In genomic region chr10:59337254-59337653, GRCh38 we compare ENCODE assay signal across 8 cellular contexts. TPM values are rescaled to one million over a fixed set of nuclear protein-coding genes. Genes with fewer than 3 reads are reported as not detected.
DNase-seq lines count a peak whose midpoint lies in the region; ATAC-seq and TF ChIP-seq lines count a peak whose summit lies in the region.

No MANE protein-coding gene starts in this region.

- H3K27me3 Mint-ChIP-seq in nephron progenitor cell (ENCODE audit: low read depth, poor library complexity) = no peaks in the 10 kb centered on the region

- intact Hi-C loops in heart left ventricle (cut with DNase I) = no loop called here

- ATAC-seq in heart left ventricle = peak; percentile 86 to 88 (median 86)

- peaks cover 0 to 43% (median 18%) of the 10 kb centered on the region in 12 donors for H3K4me1 ChIP-seq in heart left ventricle

- no peak for TF ChIP-seq CTCF in heart left ventricle (IDR thresholded peaks at IDR 0.05)
- TF ChIP-seq CTCF in nephron progenitor cell (IDR thresholded peaks at IDR 0.05) = no peak

- DNase-seq in EL (peak; percentile 4), amniotic epithelial cell (ENCODE audit: low read depth) (peak; percentile 35), heart left ventricle (peak in 4 of 5 donors; percentile 29 to 45 (median 36)), putamen (ENCODE audit: low spot score) (peak; percentile 80), nephron progenitor cell (no peak), dedifferentiated amniotic fluid mesenchymal stem cell (ENCODE audit: extremely low spot score) (no peak)
- DNase-seq in stimulated activated naive CD4-positive, alpha-beta T cell (lab: John Stamatoyannopoulos, UW) = no peak
- no peak for DNase-seq in stimulated activated CD4-positive, alpha-beta T cell treated with anti-CD3 and anti-CD28 coated beads, Interleukin-4, amount 100 ng/mL, for 4 hours

- no peaks in the 10 kb centered on the region for H3K27me3 ChIP-seq in heart left ventricle

- no peak overlapping the region for H3K27ac Mint-ChIP-seq in nephron progenitor cell

- H3K4me3 Mint-ChIP-seq in nephron progenitor cell = no peak overlapping the region

- no peaks in the 10 kb centered on the region for H3K36me3 Mint-ChIP-seq in nephron progenitor cell (ENCODE audit: low read depth)

- no peak for TF ChIP-seq POLR2A in heart left ventricle (IDR thresholded peaks at IDR 0.05)

- H3K9me3 ChIP-seq in heart left ventricle = no peaks in the 10 kb centered on the region

- H3K4me3 ChIP-seq in heart left ventricle = no peak overlapping the region

- no peaks in the 10 kb centered on the region for H3K9me3 Mint-ChIP-seq in nephron progenitor cell

- H3K4me1 Mint-ChIP-seq in nephron progenitor cell = peaks cover 8% of the 10 kb centered on the region

- H3K27ac ChIP-seq in heart left ventricle = peak overlapping the region; percentile 19 to 74 (median 46)

- peaks cover 0 to 4% (median 0%) of the 10 kb centered on the region in 9 donors for H3K36me3 ChIP-seq in heart left ventricle

RNA-seq across cellular contexts. Expression of gene FAM13C, which starts 25.1 kb away (rescaled TPM):
- total RNA-seq in heart left ventricle = 10 to 100 TPM in 2 of 9 donors, 1 to 10 TPM in 7; 3.6 to 12.4 (median 8.5) TPM
- 1 to 10 TPM in 1 of 2 donors, under 1 TPM in 1; 1.00 to 3.0 TPM for polyA plus RNA-seq in heart left ventricle

Comparison
In these comparisons a context has a peak if more than half of its experiments do, and no peak if none do; other contexts are left out.
1. DNase-seq: peak in EL (single experiment), amniotic epithelial cell (single experiment), heart left ventricle (4 of 5) and putamen (single experiment); none in nephron progenitor cell (single experiment), dedifferentiated amniotic fluid mesenchymal stem cell (single experiment), stimulated activated naive CD4-positive, alpha-beta T cell (0 of 6) and stimulated activated CD4-positive, alpha-beta T cell treated with anti-CD3 and anti-CD28 coated beads, Interleukin-4, amount 100 ng/mL, for 4 hours (0 of 2).